In genomic region chr3:141487419-141488345, GRCh38 we compare ENCODE assay signal across 1 cellular context.
TF ChIP-seq lines count a peak whose summit lies in the region.

No MANE protein-coding gene starts in this region.

TF ChIP-seq in K562, 482 proteins besides CTCF, POLR2A, EP300 and RAD21 (continued from another document and continues in another):
- TF ChIP-seq SAFB2 (IDR thresholded peaks at IDR 0.05; ENCODE audit: borderline replicate concordance, low read depth, low read length, severe bottlenecking) (no peak), HEY1 (CRISPR knock-in tag; IDR thresholded peaks at IDR 0.05; ENCODE audit: borderline replicate concordance) (no peak), ZNF707 (CRISPR knock-in tag; conservative IDR thresholded peaks at IDR 0.05) (no peak), ATF1 (CRISPR knock-in tag; IDR thresholded peaks at IDR 0.05) (no peak), ATF1 (tag; IDR thresholded peaks at IDR 0.05) (peak; percentile 47; the same call in 1 of the 2 replicates), ZNF12 (CRISPR knock-in tag; IDR thresholded peaks at IDR 0.05) (no peak), ARID1B (IDR thresholded peaks at IDR 0.05) (no peak; the same call in 1 of the 2 replicates), SUPT5H (IDR thresholded peaks at IDR 0.05) (peak; percentile 73), SMARCE1 (IDR thresholded peaks at IDR 0.05) (peak; percentile 56; the same call in 1 of the 2 replicates), FIP1L1 (IDR thresholded peaks at IDR 0.05; ENCODE audit: low read depth, low read length, poor library complexity, severe bottlenecking) (no peak), TRIM28 (IDR thresholded peaks at IDR 0.05) (no peak), AFF4 (CRISPR knock-in tag; IDR thresholded peaks at IDR 0.05) (0 out of 2 replicates have a peak, but pooled peaks have one; percentile 0), GABPB2 (CRISPR knock-in tag; conservative IDR thresholded peaks at IDR 0.05) (no peak), ZKSCAN3 (CRISPR knock-in tag; IDR thresholded peaks at IDR 0.05) (no peak), SETDB1 (IDR thresholded peaks at IDR 0.05; ENCODE audit: low read length) (no peak), ZHX1 (conservative IDR thresholded peaks at IDR 0.05; ENCODE audit: low read length) (no peak), POU5F1 (IDR thresholded peaks at IDR 0.05; ENCODE audit: borderline replicate concordance, low read depth, low read length, partially characterized antibody) (no peak), TAF15 (IDR thresholded peaks at IDR 0.05; ENCODE audit: low read depth, low read length) (no peak), MTA3 (IDR thresholded peaks at IDR 0.05; ENCODE audit: borderline replicate concordance) (no peak; the same call in 1 of the 2 replicates), FOXA3 (CRISPR knock-in tag; conservative IDR thresholded peaks at IDR 0.05 in 1 of 2, IDR thresholded peaks at IDR 0.05 in 1 of 2) (no peak), E2F8 (IDR thresholded peaks at IDR 0.05; ENCODE audit: low read depth, partially characterized antibody) (no peak), ZFP30 (CRISPR knock-in tag; IDR thresholded peaks at IDR 0.05; ENCODE audit: borderline replicate concordance) (no peak), ZBTB7A (IDR thresholded peaks at IDR 0.05; ENCODE audit: borderline replicate concordance, control insufficient read depth, low read depth, low read length) (peak; percentile 45; the same call in 1 of the 2 replicates), ARHGAP35 (IDR thresholded peaks at IDR 0.05; ENCODE audit: partially characterized antibody) (no peak), HDAC3 (IDR thresholded peaks at IDR 0.05; ENCODE audit: borderline replicate concordance, partially characterized antibody) (no peak), KDM2B (CRISPR knock-in tag; IDR thresholded peaks at IDR 0.05) (no peak; the same call in 1 of the 2 replicates), POLR3A (IDR thresholded peaks at IDR 0.05; ENCODE audit: borderline replicate concordance, extremely low read depth, insufficient read depth, insufficient read length) (no peak), ZNF184 (CRISPR knock-in tag; IDR thresholded peaks at IDR 0.05) (no peak), C11orf30 (IDR thresholded peaks at IDR 0.05; ENCODE audit: low read depth) (no peak), SP1 (CRISPR knock-in tag; IDR thresholded peaks at IDR 0.05) (peak; percentile 52; the same call in 1 of the 2 replicates), TRIM24 (IDR thresholded peaks at IDR 0.05) (no peak), KLF10 (CRISPR knock-in tag; IDR thresholded peaks at IDR 0.05) (no peak), ELF2 (CRISPR knock-in tag; IDR thresholded peaks at IDR 0.05) (no peak), CAMTA2 (CRISPR knock-in tag; conservative IDR thresholded peaks at IDR 0.05) (no peak), MYBL2 (IDR thresholded peaks at IDR 0.05; ENCODE audit: low read depth) (no peak), MYBL2 (CRISPR knock-in tag; IDR thresholded peaks at IDR 0.05; ENCODE audit: borderline replicate concordance) (no peak), BRCA1 (IDR thresholded peaks at IDR 0.05) (no peak), BRCA1 (CRISPR knock-in tag; IDR thresholded peaks at IDR 0.05) (no peak), TCF7L2 (IDR thresholded peaks at IDR 0.05; ENCODE audit: low read depth, low read length) (no peak), ZNF699 (CRISPR knock-in tag; IDR thresholded peaks at IDR 0.05; ENCODE audit: insufficient replicate concordance) (no peak), ZNF695 (CRISPR knock-in tag; IDR thresholded peaks at IDR 0.05) (no peak)
- TF ChIP-seq, protein P1, sequence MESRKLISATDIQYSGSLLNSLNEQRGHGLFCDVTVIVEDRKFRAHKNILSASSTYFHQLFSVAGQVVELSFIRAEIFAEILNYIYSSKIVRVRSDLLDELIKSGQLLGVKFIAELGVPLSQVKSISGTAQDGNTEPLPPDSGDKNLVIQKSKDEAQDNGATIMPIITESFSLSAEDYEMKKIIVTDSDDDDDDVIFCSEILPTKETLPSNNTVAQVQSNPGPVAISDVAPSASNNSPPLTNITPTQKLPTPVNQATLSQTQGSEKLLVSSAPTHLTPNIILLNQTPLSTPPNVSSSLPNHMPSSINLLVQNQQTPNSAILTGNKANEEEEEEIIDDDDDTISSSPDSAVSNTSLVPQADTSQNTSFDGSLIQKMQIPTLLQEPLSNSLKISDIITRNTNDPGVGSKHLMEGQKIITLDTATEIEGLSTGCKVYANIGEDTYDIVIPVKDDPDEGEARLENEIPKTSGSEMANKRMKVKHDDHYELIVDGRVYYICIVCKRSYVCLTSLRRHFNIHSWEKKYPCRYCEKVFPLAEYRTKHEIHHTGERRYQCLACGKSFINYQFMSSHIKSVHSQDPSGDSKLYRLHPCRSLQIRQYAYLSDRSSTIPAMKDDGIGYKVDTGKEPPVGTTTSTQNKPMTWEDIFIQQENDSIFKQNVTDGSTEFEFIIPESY (CRISPR knock-in tag; IDR thresholded peaks at IDR 0.05): no peak
- TF ChIP-seq, protein P2, sequence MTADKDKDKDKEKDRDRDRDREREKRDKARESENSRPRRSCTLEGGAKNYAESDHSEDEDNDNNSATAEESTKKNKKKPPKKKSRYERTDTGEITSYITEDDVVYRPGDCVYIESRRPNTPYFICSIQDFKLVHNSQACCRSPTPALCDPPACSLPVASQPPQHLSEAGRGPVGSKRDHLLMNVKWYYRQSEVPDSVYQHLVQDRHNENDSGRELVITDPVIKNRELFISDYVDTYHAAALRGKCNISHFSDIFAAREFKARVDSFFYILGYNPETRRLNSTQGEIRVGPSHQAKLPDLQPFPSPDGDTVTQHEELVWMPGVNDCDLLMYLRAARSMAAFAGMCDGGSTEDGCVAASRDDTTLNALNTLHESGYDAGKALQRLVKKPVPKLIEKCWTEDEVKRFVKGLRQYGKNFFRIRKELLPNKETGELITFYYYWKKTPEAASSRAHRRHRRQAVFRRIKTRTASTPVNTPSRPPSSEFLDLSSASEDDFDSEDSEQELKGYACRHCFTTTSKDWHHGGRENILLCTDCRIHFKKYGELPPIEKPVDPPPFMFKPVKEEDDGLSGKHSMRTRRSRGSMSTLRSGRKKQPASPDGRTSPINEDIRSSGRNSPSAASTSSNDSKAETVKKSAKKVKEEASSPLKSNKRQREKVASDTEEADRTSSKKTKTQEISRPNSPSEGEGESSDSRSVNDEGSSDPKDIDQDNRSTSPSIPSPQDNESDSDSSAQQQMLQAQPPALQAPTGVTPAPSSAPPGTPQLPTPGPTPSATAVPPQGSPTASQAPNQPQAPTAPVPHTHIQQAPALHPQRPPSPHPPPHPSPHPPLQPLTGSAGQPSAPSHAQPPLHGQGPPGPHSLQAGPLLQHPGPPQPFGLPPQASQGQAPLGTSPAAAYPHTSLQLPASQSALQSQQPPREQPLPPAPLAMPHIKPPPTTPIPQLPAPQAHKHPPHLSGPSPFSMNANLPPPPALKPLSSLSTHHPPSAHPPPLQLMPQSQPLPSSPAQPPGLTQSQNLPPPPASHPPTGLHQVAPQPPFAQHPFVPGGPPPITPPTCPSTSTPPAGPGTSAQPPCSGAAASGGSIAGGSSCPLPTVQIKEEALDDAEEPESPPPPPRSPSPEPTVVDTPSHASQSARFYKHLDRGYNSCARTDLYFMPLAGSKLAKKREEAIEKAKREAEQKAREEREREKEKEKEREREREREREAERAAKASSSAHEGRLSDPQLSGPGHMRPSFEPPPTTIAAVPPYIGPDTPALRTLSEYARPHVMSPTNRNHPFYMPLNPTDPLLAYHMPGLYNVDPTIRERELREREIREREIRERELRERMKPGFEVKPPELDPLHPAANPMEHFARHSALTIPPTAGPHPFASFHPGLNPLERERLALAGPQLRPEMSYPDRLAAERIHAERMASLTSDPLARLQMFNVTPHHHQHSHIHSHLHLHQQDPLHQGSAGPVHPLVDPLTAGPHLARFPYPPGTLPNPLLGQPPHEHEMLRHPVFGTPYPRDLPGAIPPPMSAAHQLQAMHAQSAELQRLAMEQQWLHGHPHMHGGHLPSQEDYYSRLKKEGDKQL (CRISPR knock-in tag; IDR thresholded peaks at IDR 0.05; ENCODE audit: borderline replicate concordance): no peak
- TF ChIP-seq, protein P3, sequence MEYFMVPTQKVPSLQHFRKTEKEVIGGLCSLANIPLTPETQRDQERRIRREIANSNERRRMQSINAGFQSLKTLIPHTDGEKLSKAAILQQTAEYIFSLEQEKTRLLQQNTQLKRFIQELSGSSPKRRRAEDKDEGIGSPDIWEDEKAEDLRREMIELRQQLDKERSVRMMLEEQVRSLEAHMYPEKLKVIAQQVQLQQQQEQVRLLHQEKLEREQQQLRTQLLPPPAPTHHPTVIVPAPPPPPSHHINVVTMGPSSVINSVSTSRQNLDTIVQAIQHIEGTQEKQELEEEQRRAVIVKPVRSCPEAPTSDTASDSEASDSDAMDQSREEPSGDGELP (CRISPR knock-in tag; IDR thresholded peaks at IDR 0.05; ENCODE audit: borderline replicate concordance): no peak; the same call in 1 of the 2 replicates
- TF ChIP-seq, protein P4, sequence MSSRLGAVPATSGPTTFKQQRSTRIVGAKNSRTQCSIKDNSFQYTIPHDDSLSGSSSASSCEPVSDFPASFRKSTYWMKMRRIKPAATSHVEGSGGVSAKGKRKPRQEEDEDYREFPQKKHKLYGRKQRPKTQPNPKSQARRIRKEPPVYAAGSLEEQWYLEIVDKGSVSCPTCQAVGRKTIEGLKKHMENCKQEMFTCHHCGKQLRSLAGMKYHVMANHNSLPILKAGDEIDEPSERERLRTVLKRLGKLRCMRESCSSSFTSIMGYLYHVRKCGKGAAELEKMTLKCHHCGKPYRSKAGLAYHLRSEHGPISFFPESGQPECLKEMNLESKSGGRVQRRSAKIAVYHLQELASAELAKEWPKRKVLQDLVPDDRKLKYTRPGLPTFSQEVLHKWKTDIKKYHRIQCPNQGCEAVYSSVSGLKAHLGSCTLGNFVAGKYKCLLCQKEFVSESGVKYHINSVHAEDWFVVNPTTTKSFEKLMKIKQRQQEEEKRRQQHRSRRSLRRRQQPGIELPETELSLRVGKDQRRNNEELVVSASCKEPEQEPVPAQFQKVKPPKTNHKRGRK (tag; IDR thresholded peaks at IDR 0.05): no peak
- TF ChIP-seq, protein P5, sequence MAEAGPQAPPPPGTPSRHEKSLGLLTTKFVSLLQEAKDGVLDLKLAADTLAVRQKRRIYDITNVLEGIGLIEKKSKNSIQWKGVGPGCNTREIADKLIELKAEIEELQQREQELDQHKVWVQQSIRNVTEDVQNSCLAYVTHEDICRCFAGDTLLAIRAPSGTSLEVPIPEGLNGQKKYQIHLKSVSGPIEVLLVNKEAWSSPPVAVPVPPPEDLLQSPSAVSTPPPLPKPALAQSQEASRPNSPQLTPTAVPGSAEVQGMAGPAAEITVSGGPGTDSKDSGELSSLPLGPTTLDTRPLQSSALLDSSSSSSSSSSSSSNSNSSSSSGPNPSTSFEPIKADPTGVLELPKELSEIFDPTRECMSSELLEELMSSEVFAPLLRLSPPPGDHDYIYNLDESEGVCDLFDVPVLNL (CRISPR knock-in tag; IDR thresholded peaks at IDR 0.05; ENCODE audit: low read depth): no peak
